ENCODE assay signal across 22 cellular contexts in the genomic region with DNA sequence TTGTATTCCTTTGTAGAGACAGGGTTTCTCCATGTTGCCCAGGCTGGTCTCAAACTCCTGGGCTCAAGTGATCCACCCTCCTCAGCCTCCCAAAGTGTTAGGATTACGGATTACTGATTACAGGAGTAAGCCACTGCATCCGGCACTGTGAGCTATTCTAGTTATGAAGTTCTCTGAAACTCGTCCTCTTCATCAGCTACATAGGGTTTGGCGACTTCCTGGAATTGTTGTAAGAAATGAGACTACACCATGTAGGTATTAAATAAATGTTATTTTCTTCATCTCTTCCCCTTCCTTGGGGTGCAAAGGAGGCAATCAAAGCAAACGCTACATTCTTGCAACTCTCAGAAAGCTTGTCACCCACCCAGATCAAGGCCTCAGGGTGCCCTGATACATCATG.
DNase-seq lines count a peak whose midpoint lies in the region; ATAC-seq lines count a peak whose summit lies in the region.
"Had no signal": no experiment of that assay in that cellular context is flagged by ENCODE, and none has a peak within 500 bp of the region (broad histone marks: within the 10 kb centered on the region; RNA-seq: fewer than 3 reads in every experiment).

No MANE protein-coding gene starts in this region.

- H3K27me3 ChIP-seq in MG63: no peaks in the 10 kb centered on the region
- H3K27me3 ChIP-seq: BLaER1 treated with 17β-estradiol and CSF1 and Interleukin-3, amounts not matched to agents 10 nM and 100 nM had no signal

- ATAC-seq in T-helper 17 cell (no peak), GM19035 (IDR thresholded peaks at IDR 0.05; ENCODE audit: unreplicated experiment) (no peak)
- ATAC-seq: A549; CD8-positive, alpha-beta T cell; GM12878; HepG2 had no signal

- no peaks in the 10 kb centered on the region for H3K36me3 ChIP-seq in MG63

- H3K36me3 Mint-ChIP-seq in T-helper 17 cell (ENCODE audit: low read depth): no peaks in the 10 kb centered on the region
- H3K36me3 Mint-ChIP-seq: CD8-positive, alpha-beta T cell; IgD-negative memory B cell had no signal

- H3K27me3 Mint-ChIP-seq in T-helper 17 cell: no peaks in the 10 kb centered on the region
- H3K27me3 Mint-ChIP-seq: B cell, IgD-negative memory B cell had no signal

- peak overlapping the region; percentile 41 for H3K27ac ChIP-seq in temporal lobe (ENCODE audit: low read depth, low read length)
- H3K27ac ChIP-seq: 22Rv1; A549; BLaER1 treated with 17β-estradiol and CSF1 and Interleukin-3, amounts not matched to agents 10 nM and 100 nM had no signal

- peaks cover 6% of the 10 kb centered on the region for H3K4me1 Mint-ChIP-seq in T-helper 17 cell
- H3K4me1 Mint-ChIP-seq: B cell, IgD-negative memory B cell had no signal

- no peak overlapping the region for H3K4me3 ChIP-seq in MG63
- H3K4me3 ChIP-seq: A549; BLaER1 treated with 17β-estradiol and CSF1 and Interleukin-3, amounts not matched to agents 10 nM and 100 nM; GM12878 had no signal

- peak overlapping the region; percentile 16 for H3K27ac Mint-ChIP-seq in T-helper 17 cell
- H3K27ac Mint-ChIP-seq: B cell; CD8-positive, alpha-beta T cell; HFFc6; IgD-negative memory B cell had no signal

- no peak overlapping the region for H3K4me3 Mint-ChIP-seq in T-helper 17 cell
- H3K4me3 Mint-ChIP-seq: B cell; CD8-positive, alpha-beta T cell; HFFc6; IgD-negative memory B cell had no signal

- DNase-seq in NCI-H82 (lab: John Stamatoyannopoulos, UW) (peak; percentile 58), NCI-H82 treated with DMSO at 0.1 percent for 48 hours (lab: John Stamatoyannopoulos, UW; ENCODE audit: unreplicated experiment) (no peak), T-helper 17 cell (no peak), mesenteric fat pad (ENCODE audit: low spot score) (peak; percentile 18), MG63 (no peak)
- no peak for DNase-seq in stimulated activated CD4-positive, alpha-beta T cell treated with anti-CD3 and anti-CD28 coated beads, Interleukin-4, amount 100 ng/mL, for 24 hours
- DNase-seq: CD8-positive, alpha-beta T cell; DMS 273 treated with DMSO at 0.1 percent for 48 hours; DMS53; DND-41; EL; HCEC 1CT; HFFc6 had no signal

- no peaks in the 10 kb centered on the region for H3K9me3 ChIP-seq in T-helper 17 cell (ENCODE audit: control insufficient read depth, low read length, poor library complexity, severe bottlenecking)
- H3K9me3 ChIP-seq in MG63: no peaks in the 10 kb centered on the region
- H3K9me3 ChIP-seq: A549 had no signal

Comparison
In these comparisons a context has a peak if more than half of its experiments do, and no peak if none do; other contexts are left out.
1. DNase-seq: peak in NCI-H82 (single experiment) and mesenteric fat pad (single experiment); none in NCI-H82 treated with DMSO at 0.1 percent for 48 hours (single experiment), T-helper 17 cell (0 of 3), MG63 (single experiment) and stimulated activated CD4-positive, alpha-beta T cell treated with anti-CD3 and anti-CD28 coated beads, Interleukin-4, amount 100 ng/mL, for 24 hours (single experiment).